In genomic region chr6:77425216-77425615, GRCh38 we compare ENCODE assay signal across 14 cellular contexts. TPM values are rescaled to one million over a fixed set of nuclear protein-coding genes. Genes with fewer than 3 reads are reported as not detected.
DNase-seq lines count a peak whose midpoint lies in the region; ATAC-seq and TF ChIP-seq lines count a peak whose summit lies in the region.
"Had no signal": no experiment of that assay in that cellular context is flagged by ENCODE, and none has a peak within 500 bp of the region (broad histone marks: within the 10 kb centered on the region; RNA-seq: fewer than 3 reads in every experiment).

No MANE protein-coding gene starts in this region.

- H2BK120ac ChIP-seq in mesenchymal stem cell (ENCODE audit: low read depth, low read length) = no peak overlapping the region

- H3K27ac ChIP-seq in GM23248 (no peak overlapping the region), thoracic aorta (peak overlapping the region; percentile 26 to 41), mesenchymal stem cell (ENCODE audit: low read length, poor library complexity, severe bottlenecking) (no peak overlapping the region)
- H3K27ac ChIP-seq: BLaER1, HL-60 had no signal

- H3K4me1 ChIP-seq in GM23248 (ENCODE audit: insufficient read depth) (peaks cover 5% of the 10 kb centered on the region), thoracic aorta (ENCODE audit: control insufficient read depth in 1 of 2, low read depth in 2 of 2) (peaks cover 8 to 26% of the 10 kb centered on the region in 2 donors), mesenchymal stem cell (ENCODE audit: control insufficient read depth, insufficient read depth, low read depth, low read length) (no peaks in the 10 kb centered on the region), BE2C (no peaks in the 10 kb centered on the region)
- H3K4me1 ChIP-seq: BLaER1, Caco-2 had no signal

- ATAC-seq in thoracic aorta (ENCODE audit: insufficient number of reproducible peaks, low FRiP score, low read depth) (no peak), HG03457 (IDR thresholded peaks at IDR 0.05; ENCODE audit: unreplicated experiment) (no peak)
- ATAC-seq: HCT116 had no signal

- H4K8ac ChIP-seq in mesenchymal stem cell (ENCODE audit: low read length) = no peak overlapping the region

- H3K18ac ChIP-seq in mesenchymal stem cell (ENCODE audit: low read depth in 1 of 2, low read length in 2 of 2) = no peak overlapping the region

- no peak overlapping the region for H3K14ac ChIP-seq in mesenchymal stem cell (ENCODE audit: low read length in 2 of 2)

- no peaks in the 10 kb centered on the region for H4K20me1 ChIP-seq in GM23248 (ENCODE audit: insufficient read depth)
- H4K20me1 ChIP-seq: BLaER1 had no signal

- H4K91ac ChIP-seq in mesenchymal stem cell (ENCODE audit: low read length) = no peak overlapping the region

- H3F3A ChIP-seq in GM23248 (ENCODE audit: insufficient read depth) = peaks cover 3% of the 10 kb centered on the region; the same call in 1 of the 2 replicates

- in situ Hi-C loops in GM23248 (cut with MboI) = no loop called here

- no peaks in the 10 kb centered on the region for H3K79me2 ChIP-seq in GM23248 (ENCODE audit: insufficient read depth)

- H2BK5ac ChIP-seq in mesenchymal stem cell (ENCODE audit: low read depth, low read length, poor library complexity, severe bottlenecking) = no peak overlapping the region

- H3K4ac ChIP-seq in mesenchymal stem cell (ENCODE audit: low read depth in 1 of 2, low read length in 2 of 2) = no peak overlapping the region

- H3K23ac ChIP-seq in mesenchymal stem cell (ENCODE audit: low read length in 2 of 2) = no peak overlapping the region

- 7 to 15% methylated on average over 1 of the region's 1 CpG for WGBS in GM23248 (ENCODE audit: low coverage in 1 of 2, low lambda C conversion rate in 2 of 2, missing lambda C conversion rate in 2 of 2), 2 experiments
- no CpG with 5 or more reads among the region's 1 CpG for WGBS in mesenchymal stem cell

- H2AFZ ChIP-seq in GM23248 (0 out of 2 replicates have a peak overlapping the region, but pooled peaks have one; percentile 33), mesenchymal stem cell (ENCODE audit: low read depth, low read length) (no peak overlapping the region)

- no peaks in the 10 kb centered on the region for H3K9me2 ChIP-seq in GM23248 (ENCODE audit: insufficient read depth)

- H3K4me2 ChIP-seq in GM23248 (ENCODE audit: unreplicated experiment) (no peak overlapping the region), mesenchymal stem cell (ENCODE audit: low read length, poor library complexity, severe bottlenecking) (no peak overlapping the region)
- H3K4me2 ChIP-seq: BLaER1 had no signal

- no peak overlapping the region for H2BK15ac ChIP-seq in mesenchymal stem cell (ENCODE audit: low read depth, poor library complexity, severe bottlenecking)

- H3K4me3 ChIP-seq in GM23248 = no peak overlapping the region
- H3K4me3 ChIP-seq in cardiac fibroblast (replicated peaks in 1 of 2; ENCODE audit: low read depth in 2 of 2, low read length in 2 of 2) = no peak overlapping the region
- H3K4me3 ChIP-seq in fibroblast of mammary gland (ENCODE audit: control insufficient read depth, low read depth, low read length) = no peak overlapping the region
- H3K4me3 ChIP-seq in thoracic aorta = no peak overlapping the region
- H3K4me3 ChIP-seq in mesenchymal stem cell (ENCODE audit: insufficient read depth in 1 of 2, low read depth in 1 of 2, low read length in 2 of 2) = no peak overlapping the region
- no peak overlapping the region for H3K4me3 ChIP-seq in BE2C (ENCODE audit: low read depth, low read length)
- H3K4me3 ChIP-seq: BLaER1 had no signal

- no peaks in the 10 kb centered on the region for H3K27me3 ChIP-seq in GM23248 (replicated peaks; ENCODE audit: insufficient read depth)
- H3K27me3 ChIP-seq in thoracic aorta (replicated peaks; ENCODE audit: insufficient read depth) = no peaks in the 10 kb centered on the region
- H3K27me3 ChIP-seq in mesenchymal stem cell (ENCODE audit: control insufficient read depth in 1 of 2, insufficient read depth in 1 of 2, low read length in 2 of 2) = no peaks in the 10 kb centered on the region
- H3K27me3 ChIP-seq in BE2C = no peaks in the 10 kb centered on the region
- H3K27me3 ChIP-seq: BLaER1 had no signal

- no peaks in the 10 kb centered on the region for H3K9me3 ChIP-seq in GM23248 (ENCODE audit: low read depth)
- no peaks in the 10 kb centered on the region for H3K9me3 ChIP-seq in thoracic aorta
- no peaks in the 10 kb centered on the region for H3K9me3 ChIP-seq in mesenchymal stem cell (ENCODE audit: control insufficient read depth, low read length)
- H3K9me3 ChIP-seq in BE2C = no peaks in the 10 kb centered on the region
- H3K9me3 ChIP-seq: BLaER1, Caco-2 had no signal

- DNase-seq in GM23248 (peak; percentile 30), cardiac fibroblast (ENCODE audit: low read depth in 2 of 2) (peak; percentile 13 to 34), fibroblast of mammary gland (ENCODE audit: low read depth) (peak; percentile 34), thoracic aorta (ENCODE audit: low spot score) (no peak), mesenchymal stem cell (no peak), BE2C (no peak), NOMO-1 treated with dmso at 0.1 percent for 144 hours (lab: John Stamatoyannopoulos, UW; ENCODE audit: unreplicated experiment) (no peak)
- DNase-seq: Caco-2; CD8-positive, alpha-beta memory T cell; GF-D8 had no signal

- H3K9ac ChIP-seq in GM23248 (no peak overlapping the region), mesenchymal stem cell (ENCODE audit: low read length) (no peak overlapping the region)
- H3K9ac ChIP-seq: BLaER1 had no signal

- no peaks in the 10 kb centered on the region for H3K79me1 ChIP-seq in mesenchymal stem cell (replicated peaks; ENCODE audit: low read length, poor library complexity, severe bottlenecking)

- TF ChIP-seq CTCF in cardiac fibroblast (IDR thresholded peaks at IDR 0.05; ENCODE audit: low read depth, low read length) (no peak), fibroblast of mammary gland (conservative IDR thresholded peaks at IDR 0.05; ENCODE audit: control insufficient read depth, insufficient read depth, low read depth, low read length) (no peak), thoracic aorta (IDR thresholded peaks at IDR 0.05) (no peak), BE2C (IDR thresholded peaks at IDR 0.05; ENCODE audit: low read depth, low read length) (no peak)

- no peak overlapping the region for H2AK5ac ChIP-seq in mesenchymal stem cell (ENCODE audit: low read length, severe bottlenecking)

- H3K36me3 ChIP-seq in GM23248 (ENCODE audit: low read depth) (no peaks in the 10 kb centered on the region), thoracic aorta (no peaks in the 10 kb centered on the region), mesenchymal stem cell (ENCODE audit: control insufficient read depth in 1 of 2, insufficient read depth in 2 of 2, low read depth in 1 of 2, low read length in 2 of 2) (no peaks in the 10 kb centered on the region), BE2C (no peaks in the 10 kb centered on the region)
- H3K36me3 ChIP-seq: BLaER1 had no signal

- H2BK12ac ChIP-seq in mesenchymal stem cell (ENCODE audit: low read length in 2 of 2) = no peak overlapping the region

RNA-seq across cellular contexts. Expression of gene HTR1B, which starts 38.1 kb away (rescaled TPM):
- not detected in 2 replicates for total RNA-seq in GM23248 (2014; rRNA removed; shearing (Covaris generic))
- not detected in 2 replicates for polyA plus RNA-seq in GM23248 (2016; fragmentation: Nextera tagmentation; extraction: Ambion mirVana)
- total RNA-seq in thoracic aorta = 1 to 10 TPM; 5.9 to 9.9 TPM
- polyA plus RNA-seq in mesenchymal stem cell (2013, experiment 1 of 2) = 3.3 TPM
- polyA plus RNA-seq in mesenchymal stem cell (2013, experiment 2 of 2) = 3.7 TPM
- polyA plus RNA-seq in BE2C (2012; ENCODE audit: insufficient read depth, insufficient read length, low read depth) = not detected
- total RNA-seq: Caco-2; CD8-positive, alpha-beta memory T cell had no signal
- polyA plus RNA-seq: CD8-positive, alpha-beta memory T cell had no signal

Comparison
In these comparisons a context has a peak if more than half of its experiments do, and no peak if none do; other contexts are left out.
1. DNase-seq: peak in GM23248 (single experiment), cardiac fibroblast (2 of 2) and fibroblast of mammary gland (single experiment); none in thoracic aorta (single experiment), mesenchymal stem cell (single experiment), BE2C (single experiment) and NOMO-1 treated with dmso at 0.1 percent for 144 hours (single experiment).
2. H3K27ac ChIP-seq: peak in thoracic aorta (2 of 2); none in GM23248 (single experiment) and mesenchymal stem cell (single experiment).